In the genomic region with DNA sequence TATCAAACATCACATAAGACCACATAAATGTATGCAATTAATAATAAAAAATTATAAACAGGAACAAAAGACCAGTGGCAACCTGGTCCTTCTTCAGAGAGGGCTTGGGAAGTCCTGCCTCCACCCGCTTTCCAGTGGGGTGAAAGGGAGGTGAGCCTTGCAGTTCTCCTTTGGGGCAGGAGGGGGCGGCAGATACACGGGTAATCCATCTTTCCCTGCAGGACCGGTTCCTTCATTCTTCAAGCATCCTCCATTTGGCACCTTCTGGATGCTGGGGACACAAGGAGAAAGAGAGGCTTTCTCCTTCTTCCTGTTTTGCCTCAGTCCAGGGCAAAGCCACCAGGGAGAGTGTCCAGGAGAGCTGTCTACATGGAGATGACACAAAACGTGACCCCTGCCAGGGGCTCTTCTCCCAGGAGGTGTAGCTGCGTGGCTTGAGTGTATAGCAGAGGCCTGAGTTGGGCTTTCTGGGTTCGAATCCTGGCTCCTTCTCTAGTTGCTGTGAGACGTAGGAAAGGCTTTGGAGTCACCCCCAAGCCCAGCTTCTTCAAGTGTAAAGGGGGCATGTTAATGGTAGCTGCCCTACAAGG, we compare ENCODE assay signal across 8 cellular contexts. TPM values are rescaled to one million over a fixed set of nuclear protein-coding genes. Genes with fewer than 3 reads are reported as not detected.
DNase-seq lines count a peak whose midpoint lies in the region; ATAC-seq and TF ChIP-seq lines count a peak whose summit lies in the region.

No MANE protein-coding gene starts in this region.

- H3K9ac ChIP-seq in KMS-11, result no peak overlapping the region

- H3K9me3 Mint-ChIP-seq in osteocyte (ENCODE audit: unreplicated experiment), result peaks cover 9% of the 10 kb centered on the region

- no peaks in the 10 kb centered on the region for H3K36me3 Mint-ChIP-seq in osteocyte (ENCODE audit: unreplicated experiment)

- DNase-seq in DMS114 treated with DMSO at 0.1 percent for 48 hours (lab: John Stamatoyannopoulos, UW; ENCODE audit: unreplicated experiment) (peak; percentile 67), SJCRH30 (peak; percentile 78 to 92), osteocyte (ENCODE audit: extremely low spot score, unreplicated experiment) (peak; percentile 93), upper lobe of left lung (peak in 1 of 2 donors; percentile 81)
- peak; percentile 91 for DNase-seq in activated effector memory CD4-positive, alpha-beta T cell treated with anti-CD3 and anti-CD28 coated beads, Interleukin-2, amount 50 U/mL, for 16 hours

- no peaks in the 10 kb centered on the region for H3K36me3 ChIP-seq in KMS-11 (ENCODE audit: insufficient read depth)
- H3K36me3 ChIP-seq in SJCRH30, result no peaks in the 10 kb centered on the region
- H3K36me3 ChIP-seq in gastroesophageal sphincter, result no peaks in the 10 kb centered on the region
- H3K36me3 ChIP-seq in upper lobe of left lung, result no peaks in the 10 kb centered on the region

- ATAC-seq in gastroesophageal sphincter (peak; percentile 77), upper lobe of left lung (ENCODE audit: low FRiP score in 2 of 2) (peak; percentile 89 to 93), HG02852 (IDR thresholded peaks at IDR 0.05; ENCODE audit: unreplicated experiment) (no peak)

- no peak for TF ChIP-seq POLR2A in gastroesophageal sphincter (IDR thresholded peaks at IDR 0.05)
- no peak for TF ChIP-seq POLR2A in upper lobe of left lung (IDR thresholded peaks at IDR 0.05)

- H3K4me3 ChIP-seq in KMS-11 (IDR thresholded peaks at IDR 0.05; ENCODE audit: insufficient read depth, low read depth, low read length) (no peak overlapping the region), SJCRH30 (no peak overlapping the region), gastroesophageal sphincter (no peak overlapping the region), upper lobe of left lung (no peak overlapping the region)

- peaks cover 2% of the 10 kb centered on the region for H3K4me1 Mint-ChIP-seq in osteocyte (ENCODE audit: unreplicated experiment)

- H2AFZ ChIP-seq in KMS-11 (ENCODE audit: low read depth), result no peak overlapping the region

- H3K27me3 ChIP-seq in KMS-11 (ENCODE audit: insufficient read depth, low read depth), result no peaks in the 10 kb centered on the region
- peaks cover 5% of the 10 kb centered on the region; the same call in 1 of the 2 replicates for H3K27me3 ChIP-seq in SJCRH30
- H3K27me3 ChIP-seq in gastroesophageal sphincter, result peaks cover 4% of the 10 kb centered on the region
- no peaks in the 10 kb centered on the region for H3K27me3 ChIP-seq in upper lobe of left lung

- no peaks in the 10 kb centered on the region for H3K79me2 ChIP-seq in KMS-11 (ENCODE audit: insufficient read depth, low read depth)

- TF ChIP-seq EP300 in gastroesophageal sphincter (IDR thresholded peaks at IDR 0.05), result no peak
- TF ChIP-seq EP300 in upper lobe of left lung (IDR thresholded peaks at IDR 0.05), result no peak

- H3K9me3 ChIP-seq in SJCRH30 (replicated peaks), result no peaks in the 10 kb centered on the region
- no peaks in the 10 kb centered on the region for H3K9me3 ChIP-seq in gastroesophageal sphincter
- no peaks in the 10 kb centered on the region for H3K9me3 ChIP-seq in upper lobe of left lung

- no peaks in the 10 kb centered on the region for H3K4me1 ChIP-seq in KMS-11 (ENCODE audit: low read depth, poor library complexity, severe bottlenecking)
- H3K4me1 ChIP-seq in SJCRH30, result peaks cover 9% of the 10 kb centered on the region
- no peaks in the 10 kb centered on the region for H3K4me1 ChIP-seq in gastroesophageal sphincter
- peaks cover 0 to 4% (median 0%) of the 10 kb centered on the region in 4 donors for H3K4me1 ChIP-seq in upper lobe of left lung

- WGBS in gastroesophageal sphincter (ENCODE audit: low coverage in 1 of 2), 2 donors, result 37 to 40% methylated on average over 6 to 7 of the region's 8 CpGs
- 40 to 42% methylated on average over 8 of the region's 8 CpGs for WGBS in upper lobe of left lung, 2 donors

- H3K27ac ChIP-seq in KMS-11 (no peak overlapping the region), SJCRH30 (no peak overlapping the region), gastroesophageal sphincter (no peak overlapping the region), upper lobe of left lung (no peak overlapping the region)

- no peak overlapping the region for H3K4me2 ChIP-seq in KMS-11

- no peak overlapping the region for H3K27ac Mint-ChIP-seq in osteocyte (ENCODE audit: unreplicated experiment)

- no peaks in the 10 kb centered on the region for H4K20me1 ChIP-seq in KMS-11 (ENCODE audit: insufficient read depth)

- H3K4me3 Mint-ChIP-seq in osteocyte (ENCODE audit: unreplicated experiment), result no peak overlapping the region

- TF ChIP-seq CTCF in KMS-11 (conservative IDR thresholded peaks at IDR 0.05; ENCODE audit: low read depth, low read length), result peak; percentile 79
- peak in 3 of 4 experiments; percentile 86 to 92 (median 90) for TF ChIP-seq CTCF in gastroesophageal sphincter (IDR thresholded peaks at IDR 0.05)
- TF ChIP-seq CTCF in osteocyte (IDR thresholded peaks at IDR 0.05), result peak; percentile 96
- peak; percentile 86 to 97 (median 94) for TF ChIP-seq CTCF in upper lobe of left lung (IDR thresholded peaks at IDR 0.05)

- peaks cover 12% of the 10 kb centered on the region for H3K27me3 Mint-ChIP-seq in osteocyte (ENCODE audit: unreplicated experiment)

RNA-seq across cellular contexts. Expression of gene RPLP1, which starts 23.2 kb away (rescaled TPM):
- 761 and 909 TPM in 2 replicates for total RNA-seq in SJCRH30 (2014; rRNA removed; shearing (Covaris generic))
- 100 to 1,000 TPM; 337 to 657 (median 426) TPM for total RNA-seq in gastroesophageal sphincter
- 1,498 and 1,580 TPM in 2 replicates for total RNA-seq in osteocyte
- 1,000 to 10,000 TPM in 2 of 6 donors, 100 to 1,000 TPM in 4; 339 to 1,933 (median 538) TPM for total RNA-seq in upper lobe of left lung
